ENCODE assay signal across 7 cellular contexts in the genomic region with DNA sequence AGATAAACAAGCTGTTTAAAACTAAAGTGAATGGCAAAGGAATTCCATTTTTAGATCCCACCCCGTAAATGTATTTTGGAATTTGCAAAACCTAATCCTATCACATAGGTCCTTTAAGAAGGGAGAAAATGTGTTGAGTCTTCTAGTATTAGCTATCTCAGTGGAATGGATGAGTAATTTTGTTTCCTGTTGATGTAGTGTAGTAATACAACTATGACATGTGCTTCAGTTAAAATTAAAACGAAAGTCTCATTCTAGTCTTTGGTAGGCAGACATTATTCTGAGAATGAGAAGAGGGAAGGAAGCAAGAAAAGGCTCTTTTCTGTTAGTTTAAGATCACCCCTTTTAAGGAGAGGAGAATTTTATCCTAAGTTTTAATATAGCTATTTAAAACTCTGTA.
A peak's percentile ranks its signal among the peaks of the same experiment; 100 is the strongest.
DNase-seq lines count a peak whose midpoint lies in the region; ATAC-seq and TF ChIP-seq lines count a peak whose summit lies in the region.

No MANE protein-coding gene starts in this region.

- H3K9me3 ChIP-seq in upper lobe of right lung = no peaks in the 10 kb centered on the region

- H3K27ac ChIP-seq in RWPE1 (no peak overlapping the region), foreskin keratinocyte (peak overlapping the region; percentile 50), upper lobe of right lung (no peak overlapping the region)

- no peak overlapping the region for H3K4me3 ChIP-seq in upper lobe of right lung

- peaks cover 19% of the 10 kb centered on the region for H3K4me1 ChIP-seq in foreskin keratinocyte
- H3K4me1 ChIP-seq in upper lobe of right lung = no peaks in the 10 kb centered on the region

- no peaks in the 10 kb centered on the region for H3K27me3 ChIP-seq in foreskin keratinocyte
- H3K27me3 ChIP-seq in upper lobe of right lung = no peaks in the 10 kb centered on the region

- CTCF ChIA-PET in RWPE1 (lab: Yijun Ruan, JAX) = no interaction called here

- H3K36me3 ChIP-seq in upper lobe of right lung = no peaks in the 10 kb centered on the region

- peak; percentile 64 for DNase-seq in RWPE1 (ENCODE audit: low spot score)
- DNase-seq in foreskin keratinocyte = peak; percentile 59 to 79
- no peak for DNase-seq in mucosa of gallbladder (ENCODE audit: low spot score)
- DNase-seq in NCI-H526 treated with DMSO at 0.1 percent for 48 hours (lab: John Stamatoyannopoulos, UW) = no peak
- no peak for DNase-seq in upper lobe of right lung

- POLR2A ChIA-PET in RWPE1 (lab: Yijun Ruan, JAX; ENCODE audit: low non-redundant PET) = no interaction called here

- ATAC-seq in GM18520 (IDR thresholded peaks at IDR 0.05; ENCODE audit: unreplicated experiment) (peak; percentile 73), HG02678 (IDR thresholded peaks at IDR 0.05; ENCODE audit: unreplicated experiment) (peak; percentile 84), foreskin keratinocyte (peak; percentile 90), upper lobe of right lung (no peak)

- intact Hi-C loops in upper lobe of right lung (cut with DNase I) = no loop called here

- no peak for TF ChIP-seq CTCF in RWPE1 (conservative IDR thresholded peaks at IDR 0.05; ENCODE audit: low read depth)
- TF ChIP-seq CTCF in foreskin keratinocyte (conservative IDR thresholded peaks at IDR 0.05) = no peak
- no peak for TF ChIP-seq CTCF in upper lobe of right lung (IDR thresholded peaks at IDR 0.05)

Comparison
In these comparisons a context has a peak if more than half of its experiments do, and no peak if none do; other contexts are left out.
1. DNase-seq: peak in RWPE1 (single experiment) and foreskin keratinocyte (2 of 2); none in mucosa of gallbladder (single experiment), NCI-H526 treated with DMSO at 0.1 percent for 48 hours (single experiment) and upper lobe of right lung (single experiment).